In genomic region chr11:76296731-76297130, GRCh38 we compare ENCODE assay signal across 23 cellular contexts.
"Had no signal": no experiment of that assay in that cellular context is flagged by ENCODE, and none has a peak within 500 bp of the region (broad histone marks: within the 10 kb centered on the region; RNA-seq: fewer than 3 reads in every experiment).

No MANE protein-coding gene starts in this region.

- H2AFZ ChIP-seq: parathyroid adenoma had no signal

- H3K4me1 Mint-ChIP-seq: neural crest cell had no signal

- H3K27ac ChIP-seq: gastrocnemius medialis, parathyroid adenoma, sigmoid colon, testis, tibial artery had no signal

- H3K79me2 ChIP-seq: parathyroid adenoma had no signal

- H3K27ac Mint-ChIP-seq: mesothelial cell of epicardium; natural killer cell treated with Interleukin-12 subunit alpha and Interleukin-12 subunit beta and Interleukin-15 and Interleukin-18, amount 100 ng/mL, for 72 hours; progenitor cell of endocrine pancreas; stimulated activated effector memory CD8-positive, alpha-beta T cell treated with anti-CD3 and anti-CD28 coated beads, Interleukin-12 subunit alpha, Interleukin-12 subunit beta, amount 100 ng/mL, for 72 hours; type B pancreatic cell had no signal

- H3K36me3 ChIP-seq: gastrocnemius medialis, sigmoid colon, tibial artery had no signal

- H3K27me3 ChIP-seq: gastrocnemius medialis, sigmoid colon, testis had no signal

- H3K36me3 Mint-ChIP-seq: mesothelial cell of epicardium; naive B cell; natural killer cell treated with Interleukin-12 subunit alpha and Interleukin-12 subunit beta and Interleukin-15 and Interleukin-18, amount 100 ng/mL, for 72 hours; stimulated activated effector memory CD8-positive, alpha-beta T cell treated with anti-CD3 and anti-CD28 coated beads, Interleukin-12 subunit alpha, Interleukin-12 subunit beta, amount 100 ng/mL, for 72 hours; type B pancreatic cell had no signal

- H3K4me3 ChIP-seq: gastrocnemius medialis, lung, mucosa of descending colon, sigmoid colon, testis, tibial artery had no signal

- DNase-seq: cortex of kidney; effector memory CD8-positive, alpha-beta T cell; foreskin fibroblast; gastrocnemius medialis; head of caudate nucleus; mesenchymal stem cell; mucosa of descending colon; naive B cell; sigmoid colon; stimulated activated CD4-positive, alpha-beta T cell treated with anti-CD3 and anti-CD28 coated beads, Interleukin-2, amount 100 ng/mL, for 24 hours; stimulated activated CD4-positive, alpha-beta T cell treated with anti-CD3 and anti-CD28 coated beads, Interleukin-4, amount 100 ng/mL, for 24 hours; stimulated activated naive CD4-positive, alpha-beta T cell treated with Interleukin-2 at 50 U/mL for 16 hours; substantia nigra; testis; tibial artery had no signal

- H3K4me3 Mint-ChIP-seq: effector memory CD8-positive, alpha-beta T cell; mesothelial cell of epicardium; naive B cell; natural killer cell treated with Interleukin-12 subunit alpha and Interleukin-12 subunit beta and Interleukin-15 and Interleukin-18, amount 100 ng/mL, for 72 hours; neural crest cell; stimulated activated effector memory CD8-positive, alpha-beta T cell treated with anti-CD3 and anti-CD28 coated beads, Interleukin-12 subunit alpha, Interleukin-12 subunit beta, amount 100 ng/mL, for 72 hours; type B pancreatic cell had no signal

- H3K9ac ChIP-seq: parathyroid adenoma had no signal

- H3K9me3 ChIP-seq: gastrocnemius medialis, mucosa of descending colon, sigmoid colon, testis, tibial artery had no signal

- ATAC-seq: effector memory CD8-positive, alpha-beta T cell; gastrocnemius medialis; mucosa of descending colon; natural killer cell treated with Interleukin-12 subunit alpha and Interleukin-12 subunit beta and Interleukin-15 and Interleukin-18, amount 100 ng/mL, for 72 hours; stimulated activated effector memory CD8-positive, alpha-beta T cell treated with anti-CD3 and anti-CD28 coated beads, Interleukin-12 subunit alpha, Interleukin-12 subunit beta, amount 100 ng/mL, for 72 hours had no signal

- H3K4me1 ChIP-seq: gastrocnemius medialis, parathyroid adenoma, sigmoid colon, testis, tibial artery had no signal

- H3K9me3 Mint-ChIP-seq: effector memory CD8-positive, alpha-beta T cell; mesothelial cell of epicardium; naive B cell; natural killer cell treated with Interleukin-12 subunit alpha and Interleukin-12 subunit beta and Interleukin-15 and Interleukin-18, amount 100 ng/mL, for 72 hours; neural crest cell; stimulated activated effector memory CD8-positive, alpha-beta T cell treated with anti-CD3 and anti-CD28 coated beads, Interleukin-12 subunit alpha, Interleukin-12 subunit beta, amount 100 ng/mL, for 72 hours; type B pancreatic cell had no signal
